In the genomic region with DNA sequence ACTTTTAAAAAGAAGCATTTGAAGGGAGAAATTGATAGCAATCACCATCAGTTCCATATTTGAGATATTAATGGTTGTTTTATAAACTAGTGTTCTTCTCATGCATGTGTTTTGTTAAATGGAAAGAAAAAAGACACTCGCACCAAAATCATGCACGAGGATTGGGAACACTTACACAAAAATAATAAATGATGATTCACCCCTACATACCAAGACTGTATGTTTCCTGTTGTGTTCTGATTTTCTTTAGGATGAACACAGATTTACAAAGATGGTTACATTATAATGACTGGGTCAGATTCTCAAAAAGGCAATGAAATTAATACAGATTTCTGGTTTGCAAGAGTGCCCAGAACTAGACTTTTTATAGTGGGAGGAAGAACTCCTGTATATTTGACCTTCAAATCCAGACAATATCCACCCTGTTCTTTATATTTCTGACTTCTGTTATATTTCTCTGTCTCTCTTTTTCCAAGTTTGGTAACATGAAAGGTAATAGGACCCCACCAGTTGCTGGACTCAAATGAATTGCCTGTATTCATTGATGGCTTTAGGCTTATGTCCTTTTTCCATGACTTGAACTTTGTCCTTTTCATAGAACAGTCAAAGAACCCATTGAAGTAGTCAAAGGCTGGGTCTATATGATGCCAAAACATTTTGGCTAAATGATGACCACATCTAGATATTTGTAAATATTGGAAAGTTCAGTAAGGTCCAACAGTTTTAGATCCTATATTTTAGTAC, we compare ENCODE assay signal across 28 cellular contexts. TPM values are rescaled to one million over a fixed set of nuclear protein-coding genes. Genes with fewer than 3 reads are reported as not detected.
A peak's percentile ranks its signal among the peaks of the same experiment; 100 is the strongest.
DNase-seq lines count a peak whose midpoint lies in the region; ATAC-seq and TF ChIP-seq lines count a peak whose summit lies in the region.
"Had no signal": no experiment of that assay in that cellular context is flagged by ENCODE, and none has a peak within 500 bp of the region (broad histone marks: within the 10 kb centered on the region; RNA-seq: fewer than 3 reads in every experiment).

No MANE protein-coding gene starts in this region.

- H3K4me3 ChIP-seq in choroid plexus epithelial cell (ENCODE audit: low read depth, low read length) (no peak overlapping the region), mesodermal cell (ENCODE audit: extremely low read depth, insufficient read depth, low read length, poor library complexity, severe bottlenecking) (no peak overlapping the region)
- H3K4me3 ChIP-seq: gastroesophageal sphincter, left ventricle myocardium inferior, ovary, Peyer's patch, SJSA1, vagina had no signal

- peaks cover 27% of the 10 kb centered on the region for H3K4me1 ChIP-seq in mesodermal cell (ENCODE audit: control insufficient read depth, insufficient read depth, low read length, poor library complexity, severe bottlenecking)
- H3K4me1 ChIP-seq: left ventricle myocardium inferior, Peyer's patch, vagina had no signal

- H3K27ac ChIP-seq in mesodermal cell (ENCODE audit: low read depth, low read length, severe bottlenecking): peak overlapping the region; percentile 5
- H3K27ac ChIP-seq: gastroesophageal sphincter, left ventricle myocardium inferior, ovary, Peyer's patch, SJSA1, vagina had no signal

- peaks cover 5% of the 10 kb centered on the region for H3K36me3 ChIP-seq in mesodermal cell (ENCODE audit: control insufficient read depth, insufficient read depth, low read length)
- H3K36me3 ChIP-seq: gastroesophageal sphincter, left ventricle myocardium inferior, ovary, Peyer's patch, SJSA1, vagina had no signal

- WGBS in mesodermal cell (ENCODE audit: insufficient coverage in 2 of 2), 2 experiments: no CpG with 5 or more reads among the region's 2 CpGs

- ATAC-seq in GM18498 (IDR thresholded peaks at IDR 0.05; ENCODE audit: unreplicated experiment) (no peak), GM19351 (IDR thresholded peaks at IDR 0.05; ENCODE audit: unreplicated experiment) (no peak), GM18517 (IDR thresholded peaks at IDR 0.05; ENCODE audit: unreplicated experiment) (no peak), HG03095 (IDR thresholded peaks at IDR 0.05; ENCODE audit: unreplicated experiment) (no peak)
- ATAC-seq: gastroesophageal sphincter; natural killer cell; stimulated activated naive CD8-positive, alpha-beta T cell treated with anti-CD3 and anti-CD28 coated beads, Interleukin-15, Interleukin-2, amounts not matched to agents 100 U/mL and 50 U/mL, for 24 hours had no signal

- TF ChIP-seq CTCF in choroid plexus epithelial cell (conservative IDR thresholded peaks at IDR 0.05; ENCODE audit: low read depth, low read length): no peak

- no peaks in the 10 kb centered on the region for H3K9me3 ChIP-seq in mesodermal cell (ENCODE audit: control insufficient read depth, low read length)
- H3K9me3 ChIP-seq: gastroesophageal sphincter, left ventricle myocardium inferior, ovary, Peyer's patch, SJSA1, vagina had no signal

- peak; percentile 51 for DNase-seq in EH (ENCODE audit: low read depth)
- DNase-seq in LHCN-M2 (ENCODE audit: low read depth): peak; percentile 25
- peak; percentile 69 for DNase-seq in choroid plexus epithelial cell (ENCODE audit: low read depth)
- DNase-seq: activated CD4-positive, alpha-beta T cell treated with anti-CD3 and anti-CD28 coated beads, Interleukin-2, amount 10 ng/mL, durations not matched to agents 7 days and 5 days; activated naive CD4-positive, alpha-beta T cell treated with anti-CD3 and anti-CD28 coated beads, Interleukin-2, amount 10 ng/mL, durations not matched to agents 7 days and 5 days; C1 segment of cervical spinal cord; Calu3; central memory CD4-positive, alpha-beta T cell; hypothalamus; KG1; left ventricle myocardium inferior; MV-4-11; natural killer cell; NCI-H1694 treated with DMSO at 0.1 percent for 48 hours; NCI-H524 treated with DMSO at 0.1 percent for 48 hours; NK-92 treated with Interleukin-12 subunit alpha and Interleukin-12 subunit beta, amount 100 ng/mL, for 24 hours; ovary; Peyer's patch; stimulated activated naive CD8-positive, alpha-beta T cell treated with anti-CD3 and anti-CD28 coated beads, Interleukin-15, Interleukin-2, amounts not matched to agents 100 U/mL and 50 U/mL, for 24 hours; T-helper 2 cell had no signal

RNA-seq across cellular contexts. Expression of gene SEMA3A, which starts 54.4 kb away (rescaled TPM):
- 11.8 and 14.7 TPM in 2 replicates for total RNA-seq in LHCN-M2 (2014; rRNA removed)
- 2.0 TPM for polyA plus RNA-seq in LHCN-M2 (2012)
- polyA plus RNA-seq in mesodermal cell (2013, experiment 1 of 2): 23.8 TPM
- polyA plus RNA-seq in mesodermal cell (2013, experiment 2 of 2): 28.5 TPM
